10 cellular contexts compared by ENCODE assay signal in genomic region chrX:46561931-46562721, GRCh38. TPM values are rescaled to one million over a fixed set of nuclear protein-coding genes. Genes with fewer than 3 reads are reported as not detected.
DNase-seq lines count a peak whose midpoint lies in the region; ATAC-seq, FAIRE-seq and TF ChIP-seq lines count a peak whose summit lies in the region.
"Had no signal": no experiment of that assay in that cellular context is flagged by ENCODE, and none has a peak within 500 bp of the region (broad histone marks: within the 10 kb centered on the region; RNA-seq: fewer than 3 reads in every experiment).

No MANE protein-coding gene starts in this region.

- H3K36me3 ChIP-seq in GM12878 (ENCODE audit: control insufficient read depth in 2 of 2, insufficient read depth in 2 of 2, low read length in 1 of 2) (no peaks in the 10 kb centered on the region), suprapubic skin (no peaks in the 10 kb centered on the region)
- H3K36me3 ChIP-seq: pancreas had no signal

- CTCF ChIA-PET in GM12878 (lab: Yijun Ruan, JAX): interaction anchor here (0.6 to 2.7 kb wide), 12 partner anchors 10 to 334 kb away, joined by 3 to 30 read pairs (median 4); no protein-coding TSS in a partner anchor

- peak overlapping the region; percentile 19; the same call in 1 of the 2 replicates for H2AFZ ChIP-seq in GM12878 (ENCODE audit: control insufficient read depth, low read depth, low read length)

- POLR2A ChIA-PET in GM12878 (lab: Charles Lee): interaction anchor here (0.5 to 1.6 kb wide), 5 partner anchors 10 to 67 kb away, joined by 3 to 15 read pairs (median 4); no protein-coding TSS in a partner anchor

- peak overlapping the region; percentile 88 for H3K4me2 ChIP-seq in GM12878 (ENCODE audit: control insufficient read depth, insufficient read depth)

- H3K4me1 ChIP-seq in GM12878 (ENCODE audit: control insufficient read depth, insufficient read depth, low read length): peaks cover 20% of the 10 kb centered on the region
- no peaks in the 10 kb centered on the region for H3K4me1 ChIP-seq in suprapubic skin
- H3K4me1 ChIP-seq: pancreas had no signal

- TF ChIP-seq CTCF in GM12878 (IDR thresholded peaks at IDR 0.05 in 2 of 3, conservative IDR thresholded peaks at IDR 0.05 in 1 of 3; ENCODE audit: control insufficient read depth in 2 of 3, extremely low read depth in 1 of 3, insufficient read depth in 1 of 3, low read depth in 3 of 3, low read length in 3 of 3): no peak
- TF ChIP-seq CTCF in suprapubic skin (IDR thresholded peaks at IDR 0.05): no peak

- peak overlapping the region; percentile 36; the same call in 1 of the 2 replicates for H3K9ac ChIP-seq in GM12878 (ENCODE audit: control insufficient read depth, insufficient read depth, low read length)

- ATAC-seq in GM21528 (IDR thresholded peaks at IDR 0.05; ENCODE audit: low FRiP score, unreplicated experiment) (peak; percentile 99), GM12878 (peak; percentile 99)
- ATAC-seq: K562 had no signal

- 1% methylated on average over 5 of the region's 5 CpGs for WGBS in GM12878 (ENCODE audit: insufficient coverage, insufficient replicate concordance, low lambda C conversion rate, missing lambda C conversion rate)
- 69% methylated on average over 5 of the region's 5 CpGs for WGBS in suprapubic skin

- H3K27ac ChIP-seq in GM12878 (ENCODE audit: control insufficient read depth, insufficient read depth) (peak overlapping the region; percentile 62), suprapubic skin (no peak overlapping the region)
- H3K27ac ChIP-seq: pancreas had no signal

- TF ChIP-seq RAD21 in GM12878 (IDR thresholded peaks at IDR 0.05; ENCODE audit: insufficient read depth, low read depth, low read length): 0 out of 2 replicates have a peak, but pooled peaks have one; percentile 6

- DNase-seq in GM18507 (ENCODE audit: extremely low spot score, insufficient read length, low read depth) (no peak), HT1080 (ENCODE audit: low read depth) (peak; percentile 48), GM12878 (ENCODE audit: low read depth, low spot score) (peak; percentile 95), GOT3 (lab: John Stamatoyannopoulos, UW) (no peak), DMS153 treated with DMSO at 0.1 percent for 48 hours (lab: John Stamatoyannopoulos, UW; ENCODE audit: unreplicated experiment) (no peak), suprapubic skin (ENCODE audit: low spot score in 2 of 2) (no peak)
- DNase-seq in stimulated activated CD4-positive, alpha-beta T cell treated with anti-CD3 and anti-CD28 coated beads, Interleukin-12 subunit alpha, Interleukin-12 subunit beta, amount 100 ng/mL, for 4 hours: no peak

- no TSS peak for BruUV-seq in GM12878 (replicated peaks; lab: Mats Ljungman, UMichigan)

- RAD21 ChIA-PET in GM12878 (lab: Charles Lee; ENCODE audit: unreplicated experiment): interaction anchor here (0.6 to 4.2 kb wide), 23 partner anchors 10 to 391 kb away, joined by 3 to 43 read pairs (median 4); no protein-coding TSS in a partner anchor

- in situ Hi-C loops in GM12878 (cut with MboI): no loop called here

- no peaks in the 10 kb centered on the region for H3K79me2 ChIP-seq in GM12878 (ENCODE audit: control insufficient read depth, insufficient read depth, low read length)

- TF ChIP-seq EP300 in GM12878 (IDR thresholded peaks at IDR 0.05; ENCODE audit: borderline replicate concordance in 1 of 2, control insufficient read depth in 1 of 2, low read depth in 2 of 2, low read length in 2 of 2) (peak; percentile 70 to 94), suprapubic skin (IDR thresholded peaks at IDR 0.05) (no peak)

- H3K27me3 ChIP-seq in GM12878 (replicated peaks in 1 of 2; ENCODE audit: control insufficient read depth in 2 of 2, insufficient read depth in 2 of 2, low read length in 1 of 2) (no peaks in the 10 kb centered on the region), suprapubic skin (no peaks in the 10 kb centered on the region)
- H3K27me3 ChIP-seq: pancreas had no signal

- FAIRE-seq in GM18507 (lab: Jason Lieb, UNC): peak; percentile 100
- FAIRE-seq in GM12878 (lab: Jason Lieb, UNC): peak; percentile 93
- FAIRE-seq: K562, pancreas had no signal

- H3K9me3 ChIP-seq in GM12878 (replicated peaks; ENCODE audit: control insufficient read depth, insufficient read depth, low read length) (no peaks in the 10 kb centered on the region), suprapubic skin (no peaks in the 10 kb centered on the region)
- H3K9me3 ChIP-seq: pancreas had no signal

- intact Hi-C loops in GM12878 (cut with micrococcal nuclease; ENCODE audit: unreplicated experiment): loop anchor here (2.0 kb wide), 1 partner anchor 67 kb away; no protein-coding TSS in a partner anchor

- H3K4me3 ChIP-seq in GM12878 (peak overlapping the region; percentile 4; the same call in 1 of the 2 replicates), suprapubic skin (no peak overlapping the region)
- H3K4me3 ChIP-seq: K562, pancreas had no signal

- SMC1A ChIA-PET in GM12878 (lab: Charles Lee; ENCODE audit: uncharacterized antibody, unreplicated experiment): interaction anchor here (0.7 to 3.9 kb wide), 23 partner anchors 10 to 235 kb away, joined by 3 to 34 read pairs (median 5); no protein-coding TSS in a partner anchor

- no peaks in the 10 kb centered on the region for H4K20me1 ChIP-seq in GM12878 (ENCODE audit: control insufficient read depth, insufficient read depth)

- TF ChIP-seq POLR2A in GM12878 (IDR thresholded peaks at IDR 0.05; ENCODE audit: low read depth, low read length): no peak
- no peak for TF ChIP-seq POLR2A in suprapubic skin (IDR thresholded peaks at IDR 0.05)

TF ChIP-seq in GM12878, 131 proteins besides CTCF, POLR2A, EP300 and RAD21 (continues in another document):
- TF ChIP-seq KAT2A (conservative IDR thresholded peaks at IDR 0.05; ENCODE audit: control insufficient read depth, low read depth, low read length): no peak
- TF ChIP-seq GATAD2B (conservative IDR thresholded peaks at IDR 0.05; ENCODE audit: low read depth): 0 out of 2 replicates have a peak, but pooled peaks have one; percentile 33
- peak; percentile 79 for TF ChIP-seq NFIC (IDR thresholded peaks at IDR 0.05; ENCODE audit: low read depth, low read length)
- 0 out of 2 replicates have a peak, but pooled peaks have one; percentile 27 for TF ChIP-seq SMARCA5 (IDR thresholded peaks at IDR 0.05)
- TF ChIP-seq IRF4 (IDR thresholded peaks at IDR 0.05; ENCODE audit: low read depth, low read length): peak; percentile 87
- no peak for TF ChIP-seq ZNF274 (IDR thresholded peaks at IDR 0.05; ENCODE audit: insufficient read depth, insufficient read length)
- peak; percentile 57 for TF ChIP-seq CREM (IDR thresholded peaks at IDR 0.05; ENCODE audit: low read depth)
- peak; percentile 56; the same call in 1 of the 2 replicates for TF ChIP-seq EED (IDR thresholded peaks at IDR 0.05; ENCODE audit: low read depth)
- TF ChIP-seq ATF7 (IDR thresholded peaks at IDR 0.05; ENCODE audit: low read depth): peak; percentile 91
- TF ChIP-seq JUNB (IDR thresholded peaks at IDR 0.05): peak; percentile 78
- TF ChIP-seq RAD51 (IDR thresholded peaks at IDR 0.05): no peak; the same call in 1 of the 2 replicates
- peak; percentile 95 for TF ChIP-seq PAX5 (IDR thresholded peaks at IDR 0.05; ENCODE audit: borderline replicate concordance, low read depth, low read length)

RNA-seq across cellular contexts. Expression of gene CHST7, which starts 11.4 kb away (rescaled TPM):
- 0.07 and 0.40 TPM in 2 replicates for total RNA-seq in HT1080 (2014; rRNA removed; shearing (Covaris generic))
- polyA plus RNA-seq in HT1080 (2015; cell fraction: cytosol; rRNA removed): 0.06 and 0.20 TPM in 2 replicates
- polyA plus RNA-seq in HT1080 (2015; cell fraction: nucleus; rRNA removed): 0.10 TPM in 1 of 2 replicates, not detected in the other
- total RNA-seq in GM12878 (2013; cell fraction: nucleolus; rRNA removed): 19.0 and 21.7 TPM in 2 replicates
- 10.7 and 11.0 TPM in 2 replicates for total RNA-seq in GM12878 (2014; rRNA removed)
- 1.8 and 2.0 TPM in 2 replicates for total RNA-seq in GM12878 (2014; rRNA removed; fragmentation: Illumina TruSeq; extraction: Trizol)
- total RNA-seq in GM12878 (2021): 8.9 and 9.3 TPM in 2 replicates
- polyA plus RNA-seq in GM12878 (2011; ENCODE audit: low read depth): 1.9 TPM
- 3.7 and 4.5 TPM in 2 replicates for polyA plus RNA-seq in GM12878 (2011; rRNA removed)
- 4.4 and 9.0 TPM in 2 replicates for polyA plus RNA-seq in GM12878 (2011; cell fraction: cytosol; rRNA removed)
- 4.8 and 7.7 TPM in 2 replicates for polyA plus RNA-seq in GM12878 (2011; cell fraction: nucleus; rRNA removed)
- polyA plus RNA-seq in GM12878 (2012): 6.1 and 7.9 TPM in 2 replicates
- polyA plus RNA-seq in GM12878 (2014; fragmentation: Illumina TruSeq; extraction: Trizol): 0.89 and 1.3 TPM in 2 replicates
- 1 to 10 TPM in 1 of 2 experiments, under 1 TPM in 1; 0.58 to 1.7 TPM for polyA plus RNA-seq in GM12878 (2014; fragmentation: Nextera tagmentation; extraction: Ambion mirVana)
- polyA plus RNA-seq in GM12878 (2014; rRNA removed): 6.3 and 9.3 TPM in 2 replicates
- polyA plus RNA-seq in GM12878 (2016; fragmentation: Nextera tagmentation; extraction: Ambion mirVana): 1 to 10 TPM; 7.4 to 8.9 TPM
- 3.3 and 3.4 TPM in 2 replicates for polyA minus RNA-seq in GM12878 (2011; rRNA and poly(A)+ RNA removed)
- 4.3 and 5.1 TPM in 2 replicates for polyA minus RNA-seq in GM12878 (2011; cell fraction: cytosol; rRNA and poly(A)+ RNA removed)
- polyA minus RNA-seq in GM12878 (2011; cell fraction: nucleus; rRNA and poly(A)+ RNA removed): 8.1 and 15.2 TPM in 2 replicates
- total RNA-seq in suprapubic skin: 1 to 10 TPM; 5.8 to 7.9 (median 7.0) TPM

RNA-seq across cellular contexts. Expression of gene ZNF674, which starts 16.9 kb away (rescaled TPM):
- 1.8 and 4.3 TPM in 2 replicates for total RNA-seq in HT1080 (2014; rRNA removed; shearing (Covaris generic))
- polyA plus RNA-seq in HT1080 (2015; cell fraction: cytosol; rRNA removed): 1.9 and 2.7 TPM in 2 replicates
- 5.3 and 7.6 TPM in 2 replicates for polyA plus RNA-seq in HT1080 (2015; cell fraction: nucleus; rRNA removed)
- total RNA-seq in GM12878 (2013; cell fraction: nucleolus; rRNA removed): 10.0 and 12.3 TPM in 2 replicates
- total RNA-seq in GM12878 (2014; rRNA removed) (1.8 and 2.1 TPM in 2 replicates), GM12878 (2014; rRNA removed; fragmentation: Illumina TruSeq; extraction: Trizol) (2.7 and 3.7 TPM in 2 replicates), GM12878 (2021) (2.7 and 3.3 TPM in 2 replicates), suprapubic skin (1 to 10 TPM; 1.9 to 6.2 (median 3.7) TPM)
- polyA plus RNA-seq in GM12878 (2011; ENCODE audit: low read depth): 1.2 TPM
- polyA plus RNA-seq in GM12878 (2011; rRNA removed) (2.8 and 3.0 TPM in 2 replicates), GM12878 (2014; fragmentation: Illumina TruSeq; extraction: Trizol) (1.8 and 2.1 TPM in 2 replicates), GM12878 (2014; fragmentation: Nextera tagmentation; extraction: Ambion mirVana) (1 to 10 TPM; 1.0 to 1.2 TPM), GM12878 (2014; rRNA removed) (1.2 and 1.8 TPM in 2 replicates), GM12878 (2016; fragmentation: Nextera tagmentation; extraction: Ambion mirVana) (1 to 10 TPM; 1.1 to 1.5 TPM)
- 1.8 and 2.1 TPM in 2 replicates for polyA plus RNA-seq in GM12878 (2011; cell fraction: cytosol; rRNA removed)
- 1.5 and 1.8 TPM in 2 replicates for polyA plus RNA-seq in GM12878 (2011; cell fraction: nucleus; rRNA removed)
- 1.3 and 1.7 TPM in 2 replicates for polyA plus RNA-seq in GM12878 (2012)
- 3.1 and 3.7 TPM in 2 replicates for polyA minus RNA-seq in GM12878 (2011; rRNA and poly(A)+ RNA removed)
- 1.8 TPM in 1 of 2 replicates, not detected in the other for polyA minus RNA-seq in GM12878 (2011; cell fraction: cytosol; rRNA and poly(A)+ RNA removed)
- 1.7 and 4.5 TPM in 2 replicates for polyA minus RNA-seq in GM12878 (2011; cell fraction: nucleus; rRNA and poly(A)+ RNA removed)

Comparison
In these comparisons a context has a peak if more than half of its experiments do, and no peak if none do; other contexts are left out.
1. DNase-seq: peak in HT1080 (single experiment) and GM12878 (single experiment); none in GM18507 (single experiment), GOT3 (single experiment), DMS153 treated with DMSO at 0.1 percent for 48 hours (single experiment), stimulated activated CD4-positive, alpha-beta T cell treated with anti-CD3 and anti-CD28 coated beads, Interleukin-12 subunit alpha, Interleukin-12 subunit beta, amount 100 ng/mL, for 4 hours (single experiment) and suprapubic skin (0 of 2).